Comparison of ENCODE assay signal across 25 cellular contexts in the genomic region with DNA sequence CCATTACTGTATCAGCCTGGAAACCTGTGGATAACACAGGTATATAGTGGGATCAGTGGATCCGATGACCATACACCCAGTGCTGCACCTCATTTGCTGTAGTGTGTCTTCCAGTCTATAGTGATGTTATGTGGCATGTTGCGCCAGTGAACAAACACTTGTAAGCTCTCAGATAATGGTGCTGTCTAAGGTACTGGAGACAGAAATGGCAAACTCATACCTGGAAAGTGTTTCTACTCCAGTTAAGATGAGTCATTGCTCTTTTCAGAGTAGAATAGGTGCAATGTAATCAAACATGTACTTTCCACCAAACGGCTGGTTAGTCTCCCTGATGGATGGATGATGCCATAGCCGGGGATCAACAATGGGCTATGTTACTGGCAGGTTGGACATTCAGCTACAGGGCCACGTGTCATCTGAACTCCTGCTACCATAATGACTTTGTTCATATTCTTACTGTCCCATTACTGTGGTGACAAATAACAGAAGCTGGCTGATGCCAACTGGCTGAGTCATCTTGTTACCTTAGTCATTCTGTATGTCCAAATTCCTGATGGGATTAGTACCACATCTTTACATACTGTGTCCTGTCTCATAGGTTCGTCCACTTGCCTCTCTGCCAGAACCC. TPM values are rescaled to one million over a fixed set of nuclear protein-coding genes. Genes with fewer than 3 reads are reported as not detected.
A peak's percentile ranks its signal among the peaks of the same experiment; 100 is the strongest.
DNase-seq lines count a peak whose midpoint lies in the region; ATAC-seq, FAIRE-seq and TF ChIP-seq lines count a peak whose summit lies in the region.
"Had no signal": no experiment of that assay in that cellular context is flagged by ENCODE, and none has a peak within 500 bp of the region (broad histone marks: within the 10 kb centered on the region; RNA-seq: fewer than 3 reads in every experiment).

No MANE protein-coding gene starts in this region.

- H4K20me1 ChIP-seq in SK-N-SH (ENCODE audit: insufficient read depth) = no peaks in the 10 kb centered on the region

- no peak overlapping the region for H3K27ac ChIP-seq in SK-N-SH (ENCODE audit: low read depth in 2 of 2, low read length in 1 of 2)
- no peak overlapping the region for H3K27ac ChIP-seq in foreskin keratinocyte
- H3K27ac ChIP-seq in right atrium auricular region = no peak overlapping the region

- no peak overlapping the region for H3K9ac ChIP-seq in SK-N-SH

- CTCF ChIA-PET in SK-N-SH (lab: Yijun Ruan, JAX) = interaction anchor here (3.0 kb wide), 1 partner anchor 70 kb away, joined by 8 read pairs; no protein-coding TSS in a partner anchor

- DNase-seq in SK-N-SH = no peak
- DNase-seq in Daoy (ENCODE audit: low read depth) = peak; percentile 64
- peak; percentile 85 for DNase-seq in RCC 7860 (ENCODE audit: low spot score)
- peak; percentile 33 to 56 for DNase-seq in foreskin keratinocyte
- no peak for DNase-seq in right atrium auricular region (ENCODE audit: low spot score)
- DNase-seq in HUDEP-2 (lab: John Stamatoyannopoulos, UW; ENCODE audit: unreplicated experiment in 76 of 76) = no peak
- DNase-seq: 8988T; activated CD4-positive, alpha-beta T cell treated with anti-CD3 and anti-CD28 coated beads for 1 hour; activated CD8-positive, alpha-beta memory T cell treated with anti-CD3 and anti-CD28 coated beads, Interleukin-2, amount 10 ng/mL, durations not matched to agents 7 days and 5 days; BE2C; effector memory CD8-positive, alpha-beta T cell; mammary epithelial cell; MM.1S; NCI-H1417 treated with DMSO at 0.1 percent for 48 hours; right cardiac atrium; Right ventricle myocardium superior; SW 1271 had no signal

- TF ChIP-seq CTCF in SK-N-SH (IDR thresholded peaks at IDR 0.05) = no peak
- TF ChIP-seq CTCF in foreskin keratinocyte (conservative IDR thresholded peaks at IDR 0.05) = no peak
- TF ChIP-seq CTCF in right atrium auricular region (IDR thresholded peaks at IDR 0.05) = no peak

- no peak for ATAC-seq in SK-N-SH treated with all-trans-retinoic acid at 6 μM for 48 hours
- ATAC-seq in foreskin keratinocyte = peak; percentile 88
- ATAC-seq in GM18498 (IDR thresholded peaks at IDR 0.05; ENCODE audit: unreplicated experiment) = no peak
- ATAC-seq: activated CD8-positive, alpha-beta memory T cell treated with anti-CD3 and anti-CD28 coated beads, Interleukin-2, amount 10 ng/mL, durations not matched to agents 7 days and 5 days; effector memory CD8-positive, alpha-beta T cell; right cardiac atrium had no signal

- FAIRE-seq in RCC 7860 (lab: Jason Lieb, UNC) = no peak
- FAIRE-seq: GM18507, TTC549 had no signal

- H3K9me2 ChIP-seq in SK-N-SH = no peaks in the 10 kb centered on the region

- H3K4me3 ChIP-seq in SK-N-SH (ENCODE audit: low read depth in 2 of 2, low read length in 1 of 2) (no peak overlapping the region), right atrium auricular region (no peak overlapping the region)

- H3K4me2 ChIP-seq in SK-N-SH = no peak overlapping the region

- no peak for TF ChIP-seq EP300 in SK-N-SH (IDR thresholded peaks at IDR 0.05; ENCODE audit: borderline replicate concordance in 1 of 2, low read depth in 1 of 2, low read length in 1 of 2)

- H3K27me3 ChIP-seq in SK-N-SH (ENCODE audit: insufficient read depth) (no peaks in the 10 kb centered on the region), foreskin keratinocyte (no peaks in the 10 kb centered on the region), right atrium auricular region (no peaks in the 10 kb centered on the region)
- H3K27me3 ChIP-seq: BE2C had no signal

- no peaks in the 10 kb centered on the region for H3K79me2 ChIP-seq in SK-N-SH (ENCODE audit: insufficient read depth)

- TF ChIP-seq RAD21 in SK-N-SH (IDR thresholded peaks at IDR 0.05; ENCODE audit: low read length) = no peak

- H2AFZ ChIP-seq in SK-N-SH (ENCODE audit: low read depth) = no peak overlapping the region

- no peaks in the 10 kb centered on the region for H3K36me3 ChIP-seq in SK-N-SH (replicated peaks in 1 of 2; ENCODE audit: control insufficient read depth in 1 of 2, insufficient read depth in 2 of 2, low read length in 1 of 2)
- no peaks in the 10 kb centered on the region for H3K36me3 ChIP-seq in right atrium auricular region
- H3K36me3 ChIP-seq: BE2C had no signal

- 57% methylated on average over 6 of the region's 6 CpGs for WGBS in SK-N-SH (ENCODE audit: low lambda C conversion rate)

- POLR2A ChIA-PET in SK-N-SH (lab: Yijun Ruan, JAX) = no interaction called here

- H3K4me1 ChIP-seq in SK-N-SH (ENCODE audit: control insufficient read depth in 1 of 2, insufficient read depth in 2 of 2, low read depth in 1 of 2, low read length in 1 of 2) (no peaks in the 10 kb centered on the region), foreskin keratinocyte (no peaks in the 10 kb centered on the region), right atrium auricular region (no peaks in the 10 kb centered on the region)
- H3K4me1 ChIP-seq: BE2C had no signal

- H3K9me3 ChIP-seq in SK-N-SH = no peaks in the 10 kb centered on the region
- no peaks in the 10 kb centered on the region for H3K9me3 ChIP-seq in right atrium auricular region
- H3K9me3 ChIP-seq: BE2C had no signal

- no peaks in the 10 kb centered on the region for H3F3A ChIP-seq in SK-N-SH (replicated peaks; ENCODE audit: insufficient read depth)

TF ChIP-seq in SK-N-SH, 30 proteins besides CTCF, POLR2A, EP300 and RAD21 (continues in another document):
- no peak for TF ChIP-seq SMC3 (IDR thresholded peaks at IDR 0.05; ENCODE audit: low read depth, low read length)

TF ChIP-seq in SK-N-SH treated with all-trans-retinoic acid at 6 μM for 48 hours, 23 proteins besides CTCF, POLR2A, EP300 and RAD21 (continues in another document):
- TF ChIP-seq OSR1 (CRISPR knock-in tag; IDR thresholded peaks at IDR 0.05) (no peak), BACH2 (CRISPR knock-in tag; IDR thresholded peaks at IDR 0.05; ENCODE audit: borderline replicate concordance) (no peak), ZNF565 (CRISPR knock-in tag; conservative IDR thresholded peaks at IDR 0.05; ENCODE audit: low read depth) (no peak), ESRRG (CRISPR knock-in tag; IDR thresholded peaks at IDR 0.05) (no peak), ZNF70 (CRISPR knock-in tag; IDR thresholded peaks at IDR 0.05) (no peak), PATZ1 (CRISPR knock-in tag; IDR thresholded peaks at IDR 0.05; ENCODE audit: borderline replicate concordance) (no peak), ZFP3 (CRISPR knock-in tag; IDR thresholded peaks at IDR 0.05) (no peak), TOX (CRISPR knock-in tag; IDR thresholded peaks at IDR 0.05; ENCODE audit: borderline replicate concordance) (no peak)
- TF ChIP-seq, protein P1, sequence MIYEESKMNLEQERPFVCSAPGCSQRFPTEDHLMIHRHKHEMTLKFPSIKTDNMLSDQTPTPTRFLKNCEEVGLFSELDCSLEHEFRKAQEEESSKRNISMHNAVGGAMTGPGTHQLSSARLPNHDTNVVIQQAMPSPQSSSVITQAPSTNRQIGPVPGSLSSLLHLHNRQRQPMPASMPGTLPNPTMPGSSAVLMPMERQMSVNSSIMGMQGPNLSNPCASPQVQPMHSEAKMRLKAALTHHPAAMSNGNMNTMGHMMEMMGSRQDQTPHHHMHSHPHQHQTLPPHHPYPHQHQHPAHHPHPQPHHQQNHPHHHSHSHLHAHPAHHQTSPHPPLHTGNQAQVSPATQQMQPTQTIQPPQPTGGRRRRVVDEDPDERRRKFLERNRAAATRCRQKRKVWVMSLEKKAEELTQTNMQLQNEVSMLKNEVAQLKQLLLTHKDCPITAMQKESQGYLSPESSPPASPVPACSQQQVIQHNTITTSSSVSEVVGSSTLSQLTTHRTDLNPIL (CRISPR knock-in tag; IDR thresholded peaks at IDR 0.05; ENCODE audit: low read depth) = no peak

RNA-seq across cellular contexts. Expression of gene CCL11, which starts 6.3 kb away (rescaled TPM):
- not detected in 2 replicates for polyA plus RNA-seq in SK-N-SH (2012; rRNA removed)
- not detected in 2 replicates for polyA plus RNA-seq in SK-N-SH (2012; cell fraction: cytosol; rRNA removed)
- polyA plus RNA-seq in SK-N-SH (2012; cell fraction: nucleus; rRNA removed) = not detected in 2 replicates
- not detected in 2 replicates for total RNA-seq in Daoy (2014; rRNA removed; shearing (Covaris generic))
- not detected in 2 replicates for total RNA-seq in foreskin keratinocyte
- not detected in 2 replicates for polyA plus RNA-seq in foreskin keratinocyte
- total RNA-seq in right atrium auricular region = 1 to 10 TPM in 1 of 2 donors, under 1 TPM in 1; 0.75 to 1.6 TPM
- total RNA-seq: activated CD8-positive, alpha-beta memory T cell treated with anti-CD3 and anti-CD28 coated beads, Interleukin-2, amount 10 ng/mL, durations not matched to agents 7 days and 5 days; glomerular endothelial cell; H4; kidney epithelial cell; mammary epithelial cell; myocyte had no signal
- polyA plus RNA-seq: mammary epithelial cell had no signal

RNA-seq across cellular contexts. Expression of gene CCL7, which starts 21.8 kb away (rescaled TPM):
- 0.50 and 0.72 TPM in 2 replicates for polyA plus RNA-seq in SK-N-SH (2012; rRNA removed)
- polyA plus RNA-seq in SK-N-SH (2012; cell fraction: cytosol; rRNA removed) = 0.89 and 0.94 TPM in 2 replicates
- 0.38 and 0.59 TPM in 2 replicates for polyA plus RNA-seq in SK-N-SH (2012; cell fraction: nucleus; rRNA removed)
- total RNA-seq in Daoy (2014; rRNA removed; shearing (Covaris generic)) = 0.21 and 1.5 TPM in 2 replicates
- not detected in 2 replicates for total RNA-seq in foreskin keratinocyte
- polyA plus RNA-seq in foreskin keratinocyte = not detected in 2 replicates
- total RNA-seq in right atrium auricular region = not detected
- total RNA-seq: activated CD8-positive, alpha-beta memory T cell treated with anti-CD3 and anti-CD28 coated beads, Interleukin-2, amount 10 ng/mL, durations not matched to agents 7 days and 5 days; glomerular endothelial cell; H4; kidney epithelial cell; mammary epithelial cell; myocyte; right cardiac atrium; Right ventricle myocardium superior had no signal
- polyA plus RNA-seq: mammary epithelial cell, right cardiac atrium had no signal

RNA-seq across cellular contexts. Expression of gene CCL8, which starts 27.4 kb away (rescaled TPM):
- polyA plus RNA-seq in SK-N-SH (2012; rRNA removed) (not detected in 2 replicates), foreskin keratinocyte (not detected in 2 replicates)
- polyA plus RNA-seq in SK-N-SH (2012; cell fraction: cytosol; rRNA removed) = not detected in 2 replicates
- not detected in 2 replicates for polyA plus RNA-seq in SK-N-SH (2012; cell fraction: nucleus; rRNA removed)
- total RNA-seq in Daoy (2014; rRNA removed; shearing (Covaris generic)) = not detected in 2 replicates
- total RNA-seq in foreskin keratinocyte (not detected in 2 replicates), right atrium auricular region (under 1 TPM in 1 of 2 donors, not detected in 1; 0.52 TPM)
- total RNA-seq: activated CD8-positive, alpha-beta memory T cell treated with anti-CD3 and anti-CD28 coated beads, Interleukin-2, amount 10 ng/mL, durations not matched to agents 7 days and 5 days; H4; kidney epithelial cell; mammary epithelial cell; myocyte; Right ventricle myocardium superior had no signal
- polyA plus RNA-seq: mammary epithelial cell had no signal

RNA-seq across cellular contexts. Expression of gene CCL2, which starts 36.8 kb away (rescaled TPM):
- polyA plus RNA-seq in SK-N-SH (2012; rRNA removed) (210 and 296 TPM in 2 replicates), foreskin keratinocyte (0.25 and 1.6 TPM in 2 replicates)
- 243 and 263 TPM in 2 replicates for polyA plus RNA-seq in SK-N-SH (2012; cell fraction: cytosol; rRNA removed)
- 186 and 278 TPM in 2 replicates for polyA plus RNA-seq in SK-N-SH (2012; cell fraction: nucleus; rRNA removed)
- total RNA-seq in Daoy (2014; rRNA removed; shearing (Covaris generic)) = 1,648 and 1,969 TPM in 2 replicates
- total RNA-seq in foreskin keratinocyte (0.27 and 0.63 TPM in 2 replicates), right atrium auricular region (100 to 1,000 TPM in 1 of 2 donors, 10 to 100 TPM in 1; 46.3 to 118 TPM)
- polyA plus RNA-seq: mammary epithelial cell had no signal

Comparison
In these comparisons a context has a peak if more than half of its experiments do, and no peak if none do; other contexts are left out.
1. DNase-seq: peak in Daoy (single experiment), RCC 7860 (single experiment) and foreskin keratinocyte (2 of 2); none in SK-N-SH (single experiment), right atrium auricular region (single experiment) and HUDEP-2 (0 of 76).